ENCODE assay signal across 9 cellular contexts in the genomic region with DNA sequence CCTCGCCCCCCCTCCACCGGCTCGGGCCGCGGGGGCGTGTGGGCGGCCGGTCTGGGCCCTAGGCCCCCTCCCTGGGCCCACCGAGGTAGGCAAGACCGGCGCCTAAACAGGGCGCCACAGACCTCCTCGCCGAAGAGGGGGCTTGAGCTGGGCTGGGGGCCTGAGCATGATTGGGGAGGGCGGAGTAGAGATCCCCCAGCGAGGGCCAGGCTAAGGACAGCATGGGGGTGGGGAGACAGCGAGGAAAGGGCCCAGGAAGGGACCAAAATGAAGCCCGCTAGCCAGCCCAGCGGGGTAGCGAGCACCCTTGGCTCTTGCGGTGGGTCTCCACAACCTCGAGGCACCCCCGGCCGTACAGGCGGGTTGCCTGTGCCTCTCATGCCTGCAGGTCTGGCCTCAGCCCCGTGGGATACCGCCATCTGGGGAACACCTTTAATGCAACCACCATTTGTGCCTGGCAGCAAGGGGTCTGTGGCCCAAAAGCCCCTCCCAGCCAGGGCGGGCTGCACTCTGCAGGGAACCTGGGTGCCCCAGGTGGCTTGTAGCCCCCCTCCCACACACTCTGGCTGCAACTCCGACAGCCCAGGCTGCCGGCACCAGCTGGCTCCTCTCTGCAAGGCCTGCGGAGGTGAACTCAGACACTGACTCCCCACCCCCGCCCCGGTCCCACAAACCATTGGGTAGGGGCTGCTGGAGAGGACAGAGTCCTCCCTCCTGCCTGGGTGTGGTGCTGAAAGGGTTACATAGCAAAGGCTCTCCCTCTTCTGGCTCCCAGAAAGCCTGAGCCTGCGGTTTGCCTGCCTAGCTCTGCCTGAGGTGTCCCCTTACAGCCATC.
A peak's percentile ranks its signal among the peaks of the same experiment; 100 is the strongest.
DNase-seq lines count a peak whose midpoint lies in the region; ATAC-seq and TF ChIP-seq lines count a peak whose summit lies in the region.
"Had no signal": no experiment of that assay in that cellular context is flagged by ENCODE, and none has a peak within 500 bp of the region (broad histone marks: within the 10 kb centered on the region; RNA-seq: fewer than 3 reads in every experiment).

No MANE protein-coding gene starts in this region.

- H3K9me3 ChIP-seq in iPS-20b (ENCODE audit: insufficient read depth, low read depth, low read length) (no peaks in the 10 kb centered on the region), smooth muscle cell (replicated peaks; ENCODE audit: low read depth) (no peaks in the 10 kb centered on the region)

- no peaks in the 10 kb centered on the region for H3K9me3 Mint-ChIP-seq in WTC11
- no peaks in the 10 kb centered on the region for H3K9me3 Mint-ChIP-seq in activated T-helper 1 cell treated with anti-CD3 and anti-CD28 coated beads, Interleukin-12 subunit alpha, Interleukin-12 subunit beta, Interleukin-2, Interleukin-4 antibody, amounts not matched to agents 30 ng/mL and 10 ng/mL and 1 ng/mL, durations not matched to agents 14 hours and 24 hours and 36 hours

- H2AFZ ChIP-seq in smooth muscle cell (ENCODE audit: low read depth), result no peak overlapping the region

- TF ChIP-seq CTCF in WTC11 (IDR thresholded peaks at IDR 0.05) (no peak), smooth muscle cell (IDR thresholded peaks at IDR 0.05; ENCODE audit: borderline replicate concordance, insufficient read depth, poor library complexity, severe bottlenecking) (no peak), foreskin keratinocyte (conservative IDR thresholded peaks at IDR 0.05) (no peak)

- H4K20me1 ChIP-seq in smooth muscle cell (ENCODE audit: low read depth), result no peaks in the 10 kb centered on the region

- intact Hi-C loops in activated T-helper 1 cell treated with anti-CD3 and anti-CD28 coated beads, Interleukin-12 subunit alpha, Interleukin-12 subunit beta, Interleukin-2, Interleukin-4 antibody, amounts not matched to agents 30 ng/mL and 10 ng/mL and 1 ng/mL, durations not matched to agents 14 hours and 24 hours and 36 hours (cut with micrococcal nuclease), result no loop called here

- POLR2A ChIA-PET in WTC11 (lab: Charles Lee), result interaction anchor here (0.7 kb wide), 1 partner anchor 342 kb away, joined by 3 read pairs; no protein-coding TSS in a partner anchor

- H3K36me3 ChIP-seq in iPS-20b (ENCODE audit: insufficient read depth, low read depth, low read length) (no peaks in the 10 kb centered on the region), smooth muscle cell (ENCODE audit: low read depth) (no peaks in the 10 kb centered on the region)

- 6% methylated on average over 24 of the region's 34 CpGs for WGBS in smooth muscle cell (ENCODE audit: low lambda C conversion rate)

- H3K4me3 Mint-ChIP-seq in WTC11, result peak overlapping the region; percentile 59
- H3K4me3 Mint-ChIP-seq in activated T-helper 1 cell treated with anti-CD3 and anti-CD28 coated beads, Interleukin-12 subunit alpha, Interleukin-12 subunit beta, Interleukin-2, Interleukin-4 antibody, amounts not matched to agents 30 ng/mL and 10 ng/mL and 1 ng/mL, durations not matched to agents 14 hours and 24 hours and 36 hours, result no peak overlapping the region

- peak; percentile 16 for ATAC-seq in GM19351 (IDR thresholded peaks at IDR 0.05; ENCODE audit: unreplicated experiment)
- ATAC-seq in WTC11, result peak; percentile 77
- no peak for ATAC-seq in GM21576 (IDR thresholded peaks at IDR 0.05; ENCODE audit: unreplicated experiment)
- no peak for ATAC-seq in foreskin keratinocyte
- ATAC-seq in GM21825 (IDR thresholded peaks at IDR 0.05; ENCODE audit: unreplicated experiment), result no peak

- no peak overlapping the region for H3K27ac Mint-ChIP-seq in WTC11
- H3K27ac Mint-ChIP-seq in activated T-helper 1 cell treated with anti-CD3 and anti-CD28 coated beads, Interleukin-12 subunit alpha, Interleukin-12 subunit beta, Interleukin-2, Interleukin-4 antibody, amounts not matched to agents 30 ng/mL and 10 ng/mL and 1 ng/mL, durations not matched to agents 14 hours and 24 hours and 36 hours, result no peak overlapping the region

- H3K9ac ChIP-seq in iPS-20b (ENCODE audit: low read depth, low read length), result no peak overlapping the region
- H3K9ac ChIP-seq in smooth muscle cell (ENCODE audit: low read depth), result no peak overlapping the region

- DNase-seq in WTC11 (ENCODE audit: low spot score), result peak; percentile 69
- no peak for DNase-seq in smooth muscle cell (lab: John Stamatoyannopoulos, UW; ENCODE audit: unreplicated experiment)
- DNase-seq in foreskin keratinocyte, result no peak
- no peak for DNase-seq in activated T-helper 1 cell treated with anti-CD3 and anti-CD28 coated beads, Interleukin-12 subunit alpha, Interleukin-12 subunit beta, Interleukin-2, Interleukin-4 antibody, amounts not matched to agents 30 ng/mL and 10 ng/mL and 1 ng/mL, durations not matched to agents 14 hours and 24 hours and 36 hours (ENCODE audit: low spot score)

- peaks cover 12% of the 10 kb centered on the region for H3K4me1 Mint-ChIP-seq in WTC11
- H3K4me1 Mint-ChIP-seq in activated T-helper 1 cell treated with anti-CD3 and anti-CD28 coated beads, Interleukin-12 subunit alpha, Interleukin-12 subunit beta, Interleukin-2, Interleukin-4 antibody, amounts not matched to agents 30 ng/mL and 10 ng/mL and 1 ng/mL, durations not matched to agents 14 hours and 24 hours and 36 hours (ENCODE audit: low read depth), result no peaks in the 10 kb centered on the region

- H3K4me3 ChIP-seq in iPS-20b (ENCODE audit: low read length) (peak overlapping the region; percentile 70), smooth muscle cell (peak overlapping the region; percentile 57)

- H3K79me2 ChIP-seq in smooth muscle cell (ENCODE audit: low read depth), result no peaks in the 10 kb centered on the region

- H3K4me1 ChIP-seq in iPS-20b (ENCODE audit: insufficient read depth, low read length), result 0 out of 2 replicates have a peak, but pooled peaks cover 2% of the 10 kb centered on the region
- peaks cover 24% of the 10 kb centered on the region for H3K4me1 ChIP-seq in smooth muscle cell (ENCODE audit: low read depth)
- no peaks in the 10 kb centered on the region for H3K4me1 ChIP-seq in foreskin keratinocyte

- no peaks in the 10 kb centered on the region for H3K36me3 Mint-ChIP-seq in WTC11
- H3K36me3 Mint-ChIP-seq in activated T-helper 1 cell treated with anti-CD3 and anti-CD28 coated beads, Interleukin-12 subunit alpha, Interleukin-12 subunit beta, Interleukin-2, Interleukin-4 antibody, amounts not matched to agents 30 ng/mL and 10 ng/mL and 1 ng/mL, durations not matched to agents 14 hours and 24 hours and 36 hours (ENCODE audit: low read depth), result no peaks in the 10 kb centered on the region

- H3K27me3 ChIP-seq in iPS-20b (ENCODE audit: insufficient read depth, low read length) (peaks cover 89% of the 10 kb centered on the region), smooth muscle cell (ENCODE audit: low read depth) (peaks cover 98% of the 10 kb centered on the region), foreskin keratinocyte (peaks cover 87% of the 10 kb centered on the region)

- H3K27ac ChIP-seq in iPS-20b (ENCODE audit: low read length) (no peak overlapping the region), smooth muscle cell (ENCODE audit: low read depth) (no peak overlapping the region), foreskin keratinocyte (no peak overlapping the region)
- H3K27ac ChIP-seq: RWPE1 had no signal

- H3F3A ChIP-seq in smooth muscle cell (ENCODE audit: low read depth), result no peaks in the 10 kb centered on the region

- CTCF ChIA-PET in WTC11 (lab: Charles Lee), result interaction anchor here (0.7 to 8.7 kb wide), 12 partner anchors 10 to 271 kb away, joined by 3 to 83 read pairs (median 3); no protein-coding TSS in a partner anchor

- H3K27me3 Mint-ChIP-seq in WTC11 (ENCODE audit: low read depth), result peaks cover 45% of the 10 kb centered on the region
- peaks cover 27% of the 10 kb centered on the region for H3K27me3 Mint-ChIP-seq in activated T-helper 1 cell treated with anti-CD3 and anti-CD28 coated beads, Interleukin-12 subunit alpha, Interleukin-12 subunit beta, Interleukin-2, Interleukin-4 antibody, amounts not matched to agents 30 ng/mL and 10 ng/mL and 1 ng/mL, durations not matched to agents 14 hours and 24 hours and 36 hours (ENCODE audit: insufficient read depth)

- peak overlapping the region; percentile 96 for H3K4me2 ChIP-seq in smooth muscle cell

TF ChIP-seq in WTC11, 78 proteins besides CTCF, POLR2A, EP300 and RAD21 (continues in another document):
- peak; percentile 47; the same call in 1 of the 2 replicates for TF ChIP-seq ZNF138 (CRISPR knock-in tag; conservative IDR thresholded peaks at IDR 0.05)
- TF ChIP-seq ZNF423 (CRISPR knock-in tag; IDR thresholded peaks at IDR 0.05), result peak; percentile 44; the same call in 1 of the 2 replicates
- no peak for TF ChIP-seq NR2C2 (CRISPR knock-in tag; IDR thresholded peaks at IDR 0.05)
- TF ChIP-seq, protein P1, sequence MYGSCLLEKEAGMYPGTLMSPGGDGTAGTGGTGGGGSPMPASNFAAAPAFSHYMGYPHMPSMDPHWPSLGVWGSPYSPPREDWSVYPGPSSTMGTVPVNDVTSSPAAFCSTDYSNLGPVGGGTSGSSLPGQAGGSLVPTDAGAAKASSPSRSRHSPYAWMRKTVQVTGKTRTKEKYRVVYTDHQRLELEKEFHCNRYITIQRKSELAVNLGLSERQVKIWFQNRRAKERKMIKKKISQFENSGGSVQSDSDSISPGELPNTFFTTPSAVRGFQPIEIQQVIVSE (CRISPR knock-in tag; IDR thresholded peaks at IDR 0.05; ENCODE audit: borderline replicate concordance), result no peak
- TF ChIP-seq, protein P2, sequence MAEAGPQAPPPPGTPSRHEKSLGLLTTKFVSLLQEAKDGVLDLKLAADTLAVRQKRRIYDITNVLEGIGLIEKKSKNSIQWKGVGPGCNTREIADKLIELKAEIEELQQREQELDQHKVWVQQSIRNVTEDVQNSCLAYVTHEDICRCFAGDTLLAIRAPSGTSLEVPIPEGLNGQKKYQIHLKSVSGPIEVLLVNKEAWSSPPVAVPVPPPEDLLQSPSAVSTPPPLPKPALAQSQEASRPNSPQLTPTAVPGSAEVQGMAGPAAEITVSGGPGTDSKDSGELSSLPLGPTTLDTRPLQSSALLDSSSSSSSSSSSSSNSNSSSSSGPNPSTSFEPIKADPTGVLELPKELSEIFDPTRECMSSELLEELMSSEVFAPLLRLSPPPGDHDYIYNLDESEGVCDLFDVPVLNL (CRISPR knock-in tag; IDR thresholded peaks at IDR 0.05; ENCODE audit: borderline replicate concordance, low read depth), result 0 out of 2 replicates have a peak, but pooled peaks have one; percentile 21
- peak; percentile 73; the same call in 1 of the 2 replicates for TF ChIP-seq ZNF263 (CRISPR knock-in tag; IDR thresholded peaks at IDR 0.05; ENCODE audit: low read depth)
- TF ChIP-seq TEAD1 (CRISPR knock-in tag; IDR thresholded peaks at IDR 0.05), result 0 out of 2 replicates have a peak, but pooled peaks have one; percentile 48

Comparison
In these comparisons a context has a peak if more than half of its experiments do, and no peak if none do; other contexts are left out.
1. ATAC-seq: peak in GM19351 (single experiment) and WTC11 (single experiment); none in GM21576 (single experiment), foreskin keratinocyte (single experiment) and GM21825 (single experiment).